12 cellular contexts compared by ENCODE assay signal in the genomic region with DNA sequence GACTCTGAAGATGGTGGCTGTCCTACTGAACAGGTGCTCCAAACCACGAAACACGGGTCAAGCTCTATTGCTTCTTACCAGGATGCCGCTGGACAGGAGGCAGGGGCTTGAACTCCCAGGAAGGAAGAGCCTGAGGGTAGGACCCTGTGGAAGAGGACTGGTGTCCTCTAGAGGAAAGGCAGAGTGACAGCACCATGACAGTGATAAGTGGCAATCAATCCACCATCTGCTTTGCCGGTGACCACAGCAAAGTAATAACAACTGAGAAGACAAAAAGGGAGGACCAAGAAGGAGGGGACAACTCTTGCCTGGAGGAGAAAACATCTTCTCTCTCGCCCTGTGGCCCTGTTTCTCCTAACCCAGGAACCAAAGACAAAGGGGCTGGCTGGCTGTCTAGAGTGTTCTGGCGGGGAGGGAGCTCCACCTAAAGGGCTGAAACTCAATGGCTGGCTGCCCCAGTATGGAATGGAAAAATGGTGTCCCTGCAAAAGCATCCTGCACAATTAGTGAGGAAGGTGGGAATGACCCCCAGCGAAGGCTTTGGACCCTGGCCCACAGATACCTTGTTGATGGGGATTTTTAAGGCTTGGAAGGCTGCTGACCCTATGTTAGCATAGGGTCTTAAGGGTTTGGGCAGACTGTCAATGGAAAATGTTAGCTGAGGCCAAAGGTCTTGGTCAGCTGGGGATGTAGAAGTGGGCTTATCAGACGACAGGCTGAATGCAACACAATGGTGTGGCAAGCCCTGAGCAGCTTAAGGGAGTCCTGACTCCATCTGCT. TPM values are rescaled to one million over a fixed set of nuclear protein-coding genes. Genes with fewer than 3 reads are reported as not detected.
DNase-seq lines count a peak whose midpoint lies in the region; FAIRE-seq and TF ChIP-seq lines count a peak whose summit lies in the region.
"Had no signal": no experiment of that assay in that cellular context is flagged by ENCODE, and none has a peak within 500 bp of the region (broad histone marks: within the 10 kb centered on the region; RNA-seq: fewer than 3 reads in every experiment).

No MANE protein-coding gene starts in this region.

- TF ChIP-seq CTCF in bronchial epithelial cell (IDR thresholded peaks at IDR 0.05; ENCODE audit: insufficient read depth, low read length, severe bottlenecking) = peak; percentile 30
- TF ChIP-seq CTCF in osteoblast (IDR thresholded peaks at IDR 0.05; ENCODE audit: extremely low read depth, low read depth, low read length) = peak; percentile 28
- TF ChIP-seq CTCF in GM13976 (IDR thresholded peaks at IDR 0.05; ENCODE audit: borderline replicate concordance, control extremely low read depth, extremely low read depth, insufficient read depth, missing control alignments) = no peak
- no peak for TF ChIP-seq CTCF in MM.1S (IDR thresholded peaks at IDR 0.05; ENCODE audit: low read length)

- H3K9me3 ChIP-seq in osteoblast (ENCODE audit: low read depth, low read length) (no peaks in the 10 kb centered on the region), MM.1S (replicated peaks; ENCODE audit: insufficient read depth, low read length) (no peaks in the 10 kb centered on the region)
- H3K9me3 ChIP-seq: testis had no signal

- H3K36me3 ChIP-seq in bronchial epithelial cell (ENCODE audit: control insufficient read depth, insufficient read depth, low read length) = no peaks in the 10 kb centered on the region
- no peaks in the 10 kb centered on the region for H3K36me3 ChIP-seq in osteoblast (ENCODE audit: insufficient read depth, low read length)
- no peaks in the 10 kb centered on the region for H3K36me3 ChIP-seq in MM.1S (replicated peaks; ENCODE audit: insufficient read depth, low read length)

- H3K79me2 ChIP-seq in osteoblast (ENCODE audit: insufficient read depth, low read length) (no peaks in the 10 kb centered on the region), MM.1S (ENCODE audit: low read length) (no peaks in the 10 kb centered on the region)

- H4K20me1 ChIP-seq in osteoblast (ENCODE audit: insufficient read depth, low read length) (no peaks in the 10 kb centered on the region), MM.1S (ENCODE audit: insufficient read depth, low read length) (no peaks in the 10 kb centered on the region)

- no peaks in the 10 kb centered on the region for H3F3A ChIP-seq in MM.1S (ENCODE audit: insufficient read depth, low read length)

- H3K4me1 ChIP-seq in osteoblast (ENCODE audit: insufficient read depth, low read length) (peaks cover 3% of the 10 kb centered on the region), MM.1S (ENCODE audit: low read length) (0 out of 2 replicates have a peak, but pooled peaks cover 7% of the 10 kb centered on the region)
- H3K4me1 ChIP-seq: testis had no signal

- H3K27me3 ChIP-seq in bronchial epithelial cell (ENCODE audit: control insufficient read depth, insufficient read depth, low read length) = no peaks in the 10 kb centered on the region
- no peaks in the 10 kb centered on the region for H3K27me3 ChIP-seq in osteoblast (ENCODE audit: insufficient read depth, low read length)
- no peaks in the 10 kb centered on the region for H3K27me3 ChIP-seq in MM.1S (replicated peaks; ENCODE audit: insufficient read depth, low read length)
- H3K27me3 ChIP-seq: testis had no signal

- H3K4me3 ChIP-seq in bronchial epithelial cell (ENCODE audit: low read depth, low read length) (no peak overlapping the region), osteoblast (ENCODE audit: insufficient read depth, low read length) (no peak overlapping the region), MM.1S (ENCODE audit: low read length) (no peak overlapping the region)
- H3K4me3 ChIP-seq: testis had no signal

- DNase-seq in GDM1 (lab: John Stamatoyannopoulos, UW) (peak; percentile 6), KBM-7 (peak; percentile 46), bronchial epithelial cell (ENCODE audit: low read depth) (no peak), osteoblast (ENCODE audit: insufficient read length, low spot score, missing footprints) (no peak), DMS153 treated with DMSO at 0.1 percent for 48 hours (lab: John Stamatoyannopoulos, UW; ENCODE audit: unreplicated experiment) (no peak), GM13976 (ENCODE audit: low spot score) (no peak), MM.1S (no peak)
- DNase-seq: activated CD4-positive, CD25-positive, alpha-beta regulatory T cell treated with anti-CD3 and anti-CD28 coated beads, Interleukin-2, amount 50 U/mL, for 72 hours; NCI-H226; stimulated activated CD4-positive, alpha-beta T cell treated with anti-CD3 and anti-CD28 coated beads, Interleukin-12 subunit alpha, Interleukin-12 subunit beta, amount 100 ng/mL, for 4 hours; testis had no signal

- H3K4me2 ChIP-seq in osteoblast (ENCODE audit: insufficient read depth, low read length) (no peak overlapping the region), MM.1S (ENCODE audit: low read depth, low read length) (no peak overlapping the region)

- H2AFZ ChIP-seq in osteoblast (ENCODE audit: low read length) (no peak overlapping the region), MM.1S (ENCODE audit: low read length) (no peak overlapping the region)

- in situ Hi-C loops in KBM-7 (cut with MboI; ENCODE audit: low pct_unique_long_range_greater_than_20kb, low sequenced_read_pairs) = no loop called here
- in situ Hi-C loops in GM13976 (cut with MboI; ENCODE audit: low sequenced_read_pairs, unreplicated experiment) = no loop called here

- FAIRE-seq in bronchial epithelial cell (lab: Jason Lieb, UNC) = no peak
- FAIRE-seq: islet of Langerhans had no signal

- H3K9ac ChIP-seq in MM.1S (ENCODE audit: low read length) = no peak overlapping the region

- H3K27ac ChIP-seq in osteoblast (ENCODE audit: low read depth, low read length) = no peak overlapping the region
- no peak overlapping the region for H3K27ac ChIP-seq in MM.1S (ENCODE audit: low read length)
- H3K27ac ChIP-seq: testis had no signal

- no peaks in the 10 kb centered on the region for H3K9me2 ChIP-seq in MM.1S (replicated peaks; ENCODE audit: insufficient read depth, low read length)

RNA-seq across cellular contexts. Expression of gene PROC, which starts 35.4 kb away (rescaled TPM):
- total RNA-seq in bronchial epithelial cell (0.26 TPM in 1 of 2 replicates, not detected in the other), osteoblast (0.29 TPM in 1 of 2 replicates, not detected in the other)

Comparison
In these comparisons a context has a peak if more than half of its experiments do, and no peak if none do; other contexts are left out.
1. DNase-seq: peak in GDM1 (single experiment) and KBM-7 (single experiment); none in bronchial epithelial cell (single experiment), osteoblast (single experiment), DMS153 treated with DMSO at 0.1 percent for 48 hours (single experiment), GM13976 (single experiment) and MM.1S (single experiment).
2. CTCF ChIP-seq: peak in bronchial epithelial cell (single experiment) and osteoblast (single experiment); none in GM13976 (single experiment) and MM.1S (single experiment).